21 cellular contexts compared by ENCODE assay signal in the genomic region with DNA sequence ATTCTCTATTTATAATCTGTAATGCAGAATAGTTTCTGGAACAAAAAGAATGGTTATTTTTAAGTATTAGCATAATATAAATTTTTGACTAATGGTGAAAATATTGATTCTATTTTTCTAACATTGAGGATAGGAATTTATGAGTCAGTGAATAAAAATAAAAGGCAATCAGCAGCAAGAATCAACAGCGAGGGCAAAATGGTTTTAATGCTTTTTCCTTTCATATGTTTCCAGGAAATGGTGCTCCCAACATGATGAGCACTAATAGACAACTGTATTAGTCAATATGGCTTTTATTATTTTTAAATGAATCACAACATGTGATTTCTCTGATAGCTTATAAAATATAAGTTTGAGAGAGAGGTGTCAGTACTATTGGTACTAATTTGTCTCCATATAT.
"Had no signal": no experiment of that assay in that cellular context is flagged by ENCODE, and none has a peak within 500 bp of the region (broad histone marks: within the 10 kb centered on the region; RNA-seq: fewer than 3 reads in every experiment).

No MANE protein-coding gene starts in this region.

- H3K4me3 ChIP-seq: breast epithelium, gastrocnemius medialis, skin epidermis, testis had no signal

- H3K27me3 Mint-ChIP-seq: effector memory CD8-positive, alpha-beta T cell; progenitor cell of endocrine pancreas; stimulated activated naive CD8-positive, alpha-beta T cell treated with anti-CD3 and anti-CD28 coated beads, Interleukin-15, amount 100 ng/mL, for 72 hours; type B pancreatic cell had no signal

- H3K27ac Mint-ChIP-seq: activated T-cell treated with anti-CD3 and anti-CD28 coated beads, Interleukin-2, amount 50 U/mL, for 72 hours; effector memory CD8-positive, alpha-beta T cell; progenitor cell of endocrine pancreas; stimulated activated naive CD8-positive, alpha-beta T cell treated with anti-CD3 and anti-CD28 coated beads, Interleukin-15, amount 100 ng/mL, for 72 hours; type B pancreatic cell had no signal

- DNase-seq: activated CD4-positive, alpha-beta T cell treated with anti-CD3 and anti-CD28 coated beads for 1 hour; activated effector memory CD4-positive, alpha-beta T cell treated with anti-CD3 and anti-CD28 coated beads, Interleukin-2, amount 50 U/mL, for 16 hours; activated naive CD4-positive, alpha-beta T cell treated with anti-CD3 and anti-CD28 coated beads, Interleukin-2, amount 50 U/mL, for 16 hours; activated T-cell treated with anti-CD3 and anti-CD28 coated beads, Interleukin-2, amount 50 U/mL, for 72 hours; aorta; cerebellar nuclear complex; effector memory CD8-positive, alpha-beta T cell; gastrocnemius medialis; head of caudate nucleus; left ventricle myocardium superior; occipital lobe; stimulated activated naive CD8-positive, alpha-beta T cell treated with anti-CD3 and anti-CD28 coated beads, Interleukin-15, amount 100 ng/mL, for 72 hours; SW 1271; T-helper 2 cell; testis; WERI-Rb-1 had no signal

- H3K9me3 Mint-ChIP-seq: activated T-cell treated with anti-CD3 and anti-CD28 coated beads, Interleukin-2, amount 50 U/mL, for 72 hours; effector memory CD8-positive, alpha-beta T cell; stimulated activated naive CD8-positive, alpha-beta T cell treated with anti-CD3 and anti-CD28 coated beads, Interleukin-15, amount 100 ng/mL, for 72 hours; type B pancreatic cell had no signal

- ATAC-seq: activated T-cell treated with anti-CD3 and anti-CD28 coated beads, Interleukin-2, amount 50 U/mL, for 72 hours; effector memory CD8-positive, alpha-beta T cell; gastrocnemius medialis; left ventricle myocardium superior; stimulated activated naive CD8-positive, alpha-beta T cell treated with anti-CD3 and anti-CD28 coated beads, Interleukin-15, amount 100 ng/mL, for 72 hours had no signal

- H3K36me3 Mint-ChIP-seq: type B pancreatic cell had no signal

- H3K27ac ChIP-seq: breast epithelium, epithelial cell of prostate, gastrocnemius medialis, skin epidermis, testis, WERI-Rb-1 had no signal

- H3K36me3 ChIP-seq: breast epithelium, gastrocnemius medialis, WERI-Rb-1 had no signal

- H3K9me3 ChIP-seq: breast epithelium, gastrocnemius medialis, testis had no signal

- H3K4me1 Mint-ChIP-seq: stimulated activated naive CD8-positive, alpha-beta T cell treated with anti-CD3 and anti-CD28 coated beads, Interleukin-15, amount 100 ng/mL, for 72 hours had no signal

- H3K4me1 ChIP-seq: breast epithelium, testis had no signal

- H3K27me3 ChIP-seq: breast epithelium, gastrocnemius medialis, testis had no signal

- H3K4me3 Mint-ChIP-seq: activated T-cell treated with anti-CD3 and anti-CD28 coated beads, Interleukin-2, amount 50 U/mL, for 72 hours; effector memory CD8-positive, alpha-beta T cell; stimulated activated naive CD8-positive, alpha-beta T cell treated with anti-CD3 and anti-CD28 coated beads, Interleukin-15, amount 100 ng/mL, for 72 hours; type B pancreatic cell had no signal
